19 cellular contexts compared by ENCODE assay signal in the genomic region with DNA sequence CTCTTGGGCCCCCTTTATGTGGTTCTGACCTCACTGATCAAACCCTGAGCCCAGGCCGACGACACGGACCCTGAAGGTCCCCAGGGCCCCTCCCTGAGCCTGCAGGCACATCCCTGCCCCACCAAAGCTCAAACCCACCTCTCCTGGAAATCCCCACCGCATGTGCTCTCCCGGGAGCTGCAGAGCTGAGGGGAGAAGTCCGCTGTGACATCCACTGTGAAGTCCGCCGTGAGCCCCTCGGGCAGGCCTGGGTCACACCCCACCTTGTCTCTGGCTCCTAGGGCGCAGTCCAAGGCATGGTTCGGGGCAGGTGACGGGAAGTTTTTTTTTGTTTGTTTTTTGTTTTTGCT.
"Had no signal": no experiment of that assay in that cellular context is flagged by ENCODE, and none has a peak within 500 bp of the region (broad histone marks: within the 10 kb centered on the region; RNA-seq: fewer than 3 reads in every experiment).

No MANE protein-coding gene starts in this region.

- H3K27ac Mint-ChIP-seq: activated CD4-positive, alpha-beta memory T cell treated with anti-CD3 and anti-CD28 coated beads, Interleukin-2, amount 10 ng/mL, durations not matched to agents 7 days and 5 days; activated naive CD4-positive, alpha-beta T cell treated with anti-CD3 and anti-CD28 coated beads, Interleukin-2, amount 10 ng/mL, durations not matched to agents 7 days and 5 days; activated naive CD8-positive, alpha-beta T cell treated with anti-CD3 and anti-CD28 coated beads, Interleukin-2, amount 50 U/mL, for 24 hours; activated T-cell treated with anti-CD3 and anti-CD28 coated beads, Interleukin-2, amount 50 U/mL, for 72 hours; dendritic cell treated with granulocyte-macrophage colony-stimulating factor and Interleukin-4, amounts not matched to agents 40 ng/mL and 50 ng/mL, for 4 days; nephron had no signal

- H3K9me3 ChIP-seq: body of pancreas, pancreas, right lobe of liver had no signal

- H3K36me3 Mint-ChIP-seq: activated naive CD4-positive, alpha-beta T cell treated with anti-CD3 and anti-CD28 coated beads, Interleukin-2, amount 10 ng/mL, durations not matched to agents 7 days and 5 days had no signal

- H3K36me3 ChIP-seq: cardiac muscle cell, left lung, pancreas, right lobe of liver, upper lobe of left lung had no signal

- H3K27ac ChIP-seq: body of pancreas, cardiac muscle cell, left lung, pancreas, right lobe of liver, upper lobe of left lung had no signal

- H3K4me3 Mint-ChIP-seq: activated CD4-positive, alpha-beta memory T cell treated with anti-CD3 and anti-CD28 coated beads, Interleukin-2, amount 10 ng/mL, durations not matched to agents 7 days and 5 days; activated naive CD4-positive, alpha-beta T cell treated with anti-CD3 and anti-CD28 coated beads, Interleukin-2, amount 10 ng/mL, durations not matched to agents 7 days and 5 days; activated naive CD8-positive, alpha-beta T cell treated with anti-CD3 and anti-CD28 coated beads, Interleukin-2, amount 50 U/mL, for 24 hours; activated T-cell treated with anti-CD3 and anti-CD28 coated beads, Interleukin-2, amount 50 U/mL, for 72 hours; dendritic cell treated with granulocyte-macrophage colony-stimulating factor and Interleukin-4, amounts not matched to agents 40 ng/mL and 50 ng/mL, for 4 days; nephron had no signal

- H3K4me1 Mint-ChIP-seq: activated CD4-positive, alpha-beta memory T cell treated with anti-CD3 and anti-CD28 coated beads, Interleukin-2, amount 10 ng/mL, durations not matched to agents 7 days and 5 days; activated naive CD4-positive, alpha-beta T cell treated with anti-CD3 and anti-CD28 coated beads, Interleukin-2, amount 10 ng/mL, durations not matched to agents 7 days and 5 days; activated naive CD8-positive, alpha-beta T cell treated with anti-CD3 and anti-CD28 coated beads, Interleukin-2, amount 50 U/mL, for 24 hours; nephron had no signal

- H3K9me3 Mint-ChIP-seq: activated CD4-positive, alpha-beta memory T cell treated with anti-CD3 and anti-CD28 coated beads, Interleukin-2, amount 10 ng/mL, durations not matched to agents 7 days and 5 days; activated naive CD8-positive, alpha-beta T cell treated with anti-CD3 and anti-CD28 coated beads, Interleukin-2, amount 50 U/mL, for 24 hours; activated T-cell treated with anti-CD3 and anti-CD28 coated beads, Interleukin-2, amount 50 U/mL, for 72 hours; dendritic cell treated with granulocyte-macrophage colony-stimulating factor and Interleukin-4, amounts not matched to agents 40 ng/mL and 50 ng/mL, for 4 days; nephron had no signal

- DNase-seq: activated CD4-positive, alpha-beta memory T cell treated with anti-CD3 and anti-CD28 coated beads, Interleukin-2, amount 10 ng/mL, durations not matched to agents 7 days and 5 days; activated CD4-positive, alpha-beta T cell treated with anti-CD3 and anti-CD28 coated beads for 48 hours; activated effector memory CD4-positive, alpha-beta T cell treated with Interleukin-2 at 50 U/mL for 16 hours; activated naive CD4-positive, alpha-beta T cell treated with anti-CD3 and anti-CD28 coated beads, Interleukin-2, amount 10 ng/mL, durations not matched to agents 7 days and 5 days; activated naive CD8-positive, alpha-beta T cell treated with anti-CD3 and anti-CD28 coated beads, Interleukin-2, amount 50 U/mL, for 24 hours; activated T-cell treated with anti-CD3 and anti-CD28 coated beads, Interleukin-2, amount 50 U/mL, for 72 hours; body of pancreas; effector CD4-positive, alpha-beta T cell; midbrain; small intestine; stimulated activated CD4-positive, alpha-beta T cell treated with anti-CD3 and anti-CD28 coated beads, Interleukin-4, amount 100 ng/mL, for 1 hour; stimulated activated naive CD4-positive, alpha-beta T cell had no signal

- H3K4me1 ChIP-seq: left lung, pancreas, right lobe of liver had no signal

- H3K4me3 ChIP-seq: body of pancreas, cardiac muscle cell, left lung, pancreas, right lobe of liver, upper lobe of left lung had no signal

- H3K27me3 ChIP-seq: cardiac muscle cell had no signal

- ATAC-seq: activated naive CD8-positive, alpha-beta T cell treated with anti-CD3 and anti-CD28 coated beads, Interleukin-2, amount 50 U/mL, for 24 hours; activated T-cell treated with anti-CD3 and anti-CD28 coated beads, Interleukin-2, amount 50 U/mL, for 72 hours; body of pancreas; left lung; pancreas had no signal

- H3K27me3 Mint-ChIP-seq: activated CD4-positive, alpha-beta memory T cell treated with anti-CD3 and anti-CD28 coated beads, Interleukin-2, amount 10 ng/mL, durations not matched to agents 7 days and 5 days had no signal
